In the genomic region with DNA sequence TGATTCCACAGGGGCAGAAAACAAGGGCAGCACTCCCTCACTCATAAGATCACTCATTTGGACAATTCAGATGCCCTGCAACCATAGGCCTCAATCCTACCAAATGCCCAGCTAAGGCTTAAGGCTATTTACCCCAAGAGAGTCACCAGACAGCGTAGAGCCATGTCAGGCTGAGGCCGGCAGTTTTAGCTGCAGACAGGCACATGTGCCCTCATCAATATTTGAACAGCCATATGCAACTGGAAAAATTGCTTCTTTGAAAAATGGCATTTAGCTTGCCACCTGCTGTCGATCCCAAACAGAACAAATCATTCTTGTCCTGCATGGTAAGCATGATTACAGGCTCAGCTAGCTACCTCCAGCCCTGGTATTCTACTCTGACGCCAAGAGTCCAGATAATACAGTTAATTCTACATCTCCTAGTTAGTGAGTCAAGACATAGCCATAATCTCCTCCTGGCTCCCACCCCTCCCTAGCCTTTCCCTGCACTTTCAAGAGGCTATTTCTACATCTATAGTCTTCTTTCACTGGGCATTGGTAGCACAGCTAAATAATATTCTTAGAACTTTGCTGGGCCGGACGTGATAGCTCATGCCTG, we compare ENCODE assay signal across 3 cellular contexts.
A peak's percentile ranks its signal among the peaks of the same experiment; 100 is the strongest.
TF ChIP-seq lines count a peak whose summit lies in the region.

No MANE protein-coding gene starts in this region.

TF ChIP-seq in SK-N-SH, 30 proteins besides CTCF, POLR2A, EP300 and RAD21:
- TF ChIP-seq, protein P1, sequence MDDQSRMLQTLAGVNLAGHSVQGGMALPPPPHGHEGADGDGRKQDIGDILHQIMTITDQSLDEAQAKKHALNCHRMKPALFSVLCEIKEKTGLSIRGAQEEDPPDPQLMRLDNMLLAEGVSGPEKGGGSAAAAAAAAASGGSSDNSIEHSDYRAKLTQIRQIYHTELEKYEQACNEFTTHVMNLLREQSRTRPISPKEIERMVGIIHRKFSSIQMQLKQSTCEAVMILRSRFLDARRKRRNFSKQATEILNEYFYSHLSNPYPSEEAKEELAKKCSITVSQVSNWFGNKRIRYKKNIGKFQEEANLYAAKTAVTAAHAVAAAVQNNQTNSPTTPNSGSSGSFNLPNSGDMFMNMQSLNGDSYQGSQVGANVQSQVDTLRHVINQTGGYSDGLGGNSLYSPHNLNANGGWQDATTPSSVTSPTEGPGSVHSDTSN (IDR thresholded peaks at IDR 0.05) = no peak
- TF ChIP-seq GABPA (IDR thresholded peaks at IDR 0.05; ENCODE audit: low read depth) (no peak), SMC3 (IDR thresholded peaks at IDR 0.05; ENCODE audit: low read depth, low read length) (no peak), EZH2phosphoT487 (IDR thresholded peaks at IDR 0.05; ENCODE audit: borderline replicate concordance, low read depth) (no peak), ELF1 (IDR thresholded peaks at IDR 0.05) (no peak)
- TF ChIP-seq, protein P2, sequence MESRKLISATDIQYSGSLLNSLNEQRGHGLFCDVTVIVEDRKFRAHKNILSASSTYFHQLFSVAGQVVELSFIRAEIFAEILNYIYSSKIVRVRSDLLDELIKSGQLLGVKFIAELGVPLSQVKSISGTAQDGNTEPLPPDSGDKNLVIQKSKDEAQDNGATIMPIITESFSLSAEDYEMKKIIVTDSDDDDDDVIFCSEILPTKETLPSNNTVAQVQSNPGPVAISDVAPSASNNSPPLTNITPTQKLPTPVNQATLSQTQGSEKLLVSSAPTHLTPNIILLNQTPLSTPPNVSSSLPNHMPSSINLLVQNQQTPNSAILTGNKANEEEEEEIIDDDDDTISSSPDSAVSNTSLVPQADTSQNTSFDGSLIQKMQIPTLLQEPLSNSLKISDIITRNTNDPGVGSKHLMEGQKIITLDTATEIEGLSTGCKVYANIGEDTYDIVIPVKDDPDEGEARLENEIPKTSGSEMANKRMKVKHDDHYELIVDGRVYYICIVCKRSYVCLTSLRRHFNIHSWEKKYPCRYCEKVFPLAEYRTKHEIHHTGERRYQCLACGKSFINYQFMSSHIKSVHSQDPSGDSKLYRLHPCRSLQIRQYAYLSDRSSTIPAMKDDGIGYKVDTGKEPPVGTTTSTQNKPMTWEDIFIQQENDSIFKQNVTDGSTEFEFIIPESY (IDR thresholded peaks at IDR 0.05; ENCODE audit: borderline replicate concordance, low read depth) = no peak
- TF ChIP-seq, protein P3, sequence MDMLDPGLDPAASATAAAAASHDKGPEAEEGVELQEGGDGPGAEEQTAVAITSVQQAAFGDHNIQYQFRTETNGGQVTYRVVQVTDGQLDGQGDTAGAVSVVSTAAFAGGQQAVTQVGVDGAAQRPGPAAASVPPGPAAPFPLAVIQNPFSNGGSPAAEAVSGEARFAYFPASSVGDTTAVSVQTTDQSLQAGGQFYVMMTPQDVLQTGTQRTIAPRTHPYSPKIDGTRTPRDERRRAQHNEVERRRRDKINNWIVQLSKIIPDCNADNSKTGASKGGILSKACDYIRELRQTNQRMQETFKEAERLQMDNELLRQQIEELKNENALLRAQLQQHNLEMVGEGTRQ (IDR thresholded peaks at IDR 0.05; ENCODE audit: borderline replicate concordance, low read depth, low read length) = no peak

TF ChIP-seq in SK-N-SH treated with all-trans-retinoic acid at 6 μM for 48 hours, 23 proteins besides CTCF, POLR2A, EP300 and RAD21:
- TF ChIP-seq, protein P4, sequence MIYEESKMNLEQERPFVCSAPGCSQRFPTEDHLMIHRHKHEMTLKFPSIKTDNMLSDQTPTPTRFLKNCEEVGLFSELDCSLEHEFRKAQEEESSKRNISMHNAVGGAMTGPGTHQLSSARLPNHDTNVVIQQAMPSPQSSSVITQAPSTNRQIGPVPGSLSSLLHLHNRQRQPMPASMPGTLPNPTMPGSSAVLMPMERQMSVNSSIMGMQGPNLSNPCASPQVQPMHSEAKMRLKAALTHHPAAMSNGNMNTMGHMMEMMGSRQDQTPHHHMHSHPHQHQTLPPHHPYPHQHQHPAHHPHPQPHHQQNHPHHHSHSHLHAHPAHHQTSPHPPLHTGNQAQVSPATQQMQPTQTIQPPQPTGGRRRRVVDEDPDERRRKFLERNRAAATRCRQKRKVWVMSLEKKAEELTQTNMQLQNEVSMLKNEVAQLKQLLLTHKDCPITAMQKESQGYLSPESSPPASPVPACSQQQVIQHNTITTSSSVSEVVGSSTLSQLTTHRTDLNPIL (CRISPR knock-in tag; IDR thresholded peaks at IDR 0.05; ENCODE audit: low read depth) = no peak
- TF ChIP-seq, protein P5, sequence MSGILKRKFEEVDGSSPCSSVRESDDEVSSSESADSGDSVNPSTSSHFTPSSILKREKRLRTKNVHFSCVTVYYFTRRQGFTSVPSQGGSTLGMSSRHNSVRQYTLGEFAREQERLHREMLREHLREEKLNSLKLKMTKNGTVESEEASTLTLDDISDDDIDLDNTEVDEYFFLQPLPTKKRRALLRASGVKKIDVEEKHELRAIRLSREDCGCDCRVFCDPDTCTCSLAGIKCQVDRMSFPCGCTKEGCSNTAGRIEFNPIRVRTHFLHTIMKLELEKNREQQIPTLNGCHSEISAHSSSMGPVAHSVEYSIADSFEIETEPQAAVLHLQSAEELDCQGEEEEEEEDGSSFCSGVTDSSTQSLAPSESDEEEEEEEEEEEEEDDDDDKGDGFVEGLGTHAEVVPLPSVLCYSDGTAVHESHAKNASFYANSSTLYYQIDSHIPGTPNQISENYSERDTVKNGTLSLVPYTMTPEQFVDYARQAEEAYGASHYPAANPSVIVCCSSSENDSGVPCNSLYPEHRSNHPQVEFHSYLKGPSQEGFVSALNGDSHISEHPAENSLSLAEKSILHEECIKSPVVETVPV (CRISPR knock-in tag; IDR thresholded peaks at IDR 0.05) = no peak
- TF ChIP-seq TOX (CRISPR knock-in tag; IDR thresholded peaks at IDR 0.05; ENCODE audit: borderline replicate concordance) = no peak
- no peak for TF ChIP-seq ZNF565 (CRISPR knock-in tag; conservative IDR thresholded peaks at IDR 0.05; ENCODE audit: low read depth)
- no peak for TF ChIP-seq PPARA (CRISPR knock-in tag; IDR thresholded peaks at IDR 0.05; ENCODE audit: borderline replicate concordance)
- TF ChIP-seq TCF4 (CRISPR knock-in tag; IDR thresholded peaks at IDR 0.05; ENCODE audit: borderline replicate concordance) = no peak
- no peak for TF ChIP-seq RARB (CRISPR knock-in tag; IDR thresholded peaks at IDR 0.05)
- TF ChIP-seq ZC3H10 (CRISPR knock-in tag; IDR thresholded peaks at IDR 0.05) = no peak

TF ChIP-seq in K562, 482 proteins besides CTCF, POLR2A, EP300 and RAD21 (continues in another document):
- TF ChIP-seq, protein P6, sequence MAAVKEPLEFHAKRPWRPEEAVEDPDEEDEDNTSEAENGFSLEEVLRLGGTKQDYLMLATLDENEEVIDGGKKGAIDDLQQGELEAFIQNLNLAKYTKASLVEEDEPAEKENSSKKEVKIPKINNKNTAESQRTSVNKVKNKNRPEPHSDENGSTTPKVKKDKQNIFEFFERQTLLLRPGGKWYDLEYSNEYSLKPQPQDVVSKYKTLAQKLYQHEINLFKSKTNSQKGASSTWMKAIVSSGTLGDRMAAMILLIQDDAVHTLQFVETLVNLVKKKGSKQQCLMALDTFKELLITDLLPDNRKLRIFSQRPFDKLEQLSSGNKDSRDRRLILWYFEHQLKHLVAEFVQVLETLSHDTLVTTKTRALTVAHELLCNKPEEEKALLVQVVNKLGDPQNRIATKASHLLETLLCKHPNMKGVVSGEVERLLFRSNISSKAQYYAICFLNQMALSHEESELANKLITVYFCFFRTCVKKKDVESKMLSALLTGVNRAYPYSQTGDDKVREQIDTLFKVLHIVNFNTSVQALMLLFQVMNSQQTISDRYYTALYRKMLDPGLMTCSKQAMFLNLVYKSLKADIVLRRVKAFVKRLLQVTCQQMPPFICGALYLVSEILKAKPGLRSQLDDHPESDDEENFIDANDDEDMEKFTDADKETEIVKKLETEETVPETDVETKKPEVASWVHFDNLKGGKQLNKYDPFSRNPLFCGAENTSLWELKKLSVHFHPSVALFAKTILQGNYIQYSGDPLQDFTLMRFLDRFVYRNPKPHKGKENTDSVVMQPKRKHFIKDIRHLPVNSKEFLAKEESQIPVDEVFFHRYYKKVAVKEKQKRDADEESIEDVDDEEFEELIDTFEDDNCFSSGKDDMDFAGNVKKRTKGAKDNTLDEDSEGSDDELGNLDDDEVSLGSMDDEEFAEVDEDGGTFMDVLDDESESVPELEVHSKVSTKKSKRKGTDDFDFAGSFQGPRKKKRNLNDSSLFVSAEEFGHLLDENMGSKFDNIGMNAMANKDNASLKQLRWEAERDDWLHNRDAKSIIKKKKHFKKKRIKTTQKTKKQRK (IDR thresholded peaks at IDR 0.05; ENCODE audit: borderline replicate concordance, low read depth, low read length) = no peak
- peak; percentile 24 for TF ChIP-seq WHSC1 (IDR thresholded peaks at IDR 0.05; ENCODE audit: low read length)
- no peak for TF ChIP-seq CBFA2T3 (IDR thresholded peaks at IDR 0.05)
- TF ChIP-seq, protein P7, sequence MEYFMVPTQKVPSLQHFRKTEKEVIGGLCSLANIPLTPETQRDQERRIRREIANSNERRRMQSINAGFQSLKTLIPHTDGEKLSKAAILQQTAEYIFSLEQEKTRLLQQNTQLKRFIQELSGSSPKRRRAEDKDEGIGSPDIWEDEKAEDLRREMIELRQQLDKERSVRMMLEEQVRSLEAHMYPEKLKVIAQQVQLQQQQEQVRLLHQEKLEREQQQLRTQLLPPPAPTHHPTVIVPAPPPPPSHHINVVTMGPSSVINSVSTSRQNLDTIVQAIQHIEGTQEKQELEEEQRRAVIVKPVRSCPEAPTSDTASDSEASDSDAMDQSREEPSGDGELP (CRISPR knock-in tag; IDR thresholded peaks at IDR 0.05; ENCODE audit: borderline replicate concordance) = no peak
- TF ChIP-seq, protein P8, sequence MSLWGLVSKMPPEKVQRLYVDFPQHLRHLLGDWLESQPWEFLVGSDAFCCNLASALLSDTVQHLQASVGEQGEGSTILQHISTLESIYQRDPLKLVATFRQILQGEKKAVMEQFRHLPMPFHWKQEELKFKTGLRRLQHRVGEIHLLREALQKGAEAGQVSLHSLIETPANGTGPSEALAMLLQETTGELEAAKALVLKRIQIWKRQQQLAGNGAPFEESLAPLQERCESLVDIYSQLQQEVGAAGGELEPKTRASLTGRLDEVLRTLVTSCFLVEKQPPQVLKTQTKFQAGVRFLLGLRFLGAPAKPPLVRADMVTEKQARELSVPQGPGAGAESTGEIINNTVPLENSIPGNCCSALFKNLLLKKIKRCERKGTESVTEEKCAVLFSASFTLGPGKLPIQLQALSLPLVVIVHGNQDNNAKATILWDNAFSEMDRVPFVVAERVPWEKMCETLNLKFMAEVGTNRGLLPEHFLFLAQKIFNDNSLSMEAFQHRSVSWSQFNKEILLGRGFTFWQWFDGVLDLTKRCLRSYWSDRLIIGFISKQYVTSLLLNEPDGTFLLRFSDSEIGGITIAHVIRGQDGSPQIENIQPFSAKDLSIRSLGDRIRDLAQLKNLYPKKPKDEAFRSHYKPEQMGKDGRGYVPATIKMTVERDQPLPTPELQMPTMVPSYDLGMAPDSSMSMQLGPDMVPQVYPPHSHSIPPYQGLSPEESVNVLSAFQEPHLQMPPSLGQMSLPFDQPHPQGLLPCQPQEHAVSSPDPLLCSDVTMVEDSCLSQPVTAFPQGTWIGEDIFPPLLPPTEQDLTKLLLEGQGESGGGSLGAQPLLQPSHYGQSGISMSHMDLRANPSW (CRISPR knock-in tag; IDR thresholded peaks at IDR 0.05) = no peak
- TF ChIP-seq YY1 (IDR thresholded peaks at IDR 0.05; ENCODE audit: borderline replicate concordance in 1 of 3, control insufficient read depth in 1 of 3, extremely low read depth in 1 of 3, insufficient read depth in 3 of 3, insufficient read length in 1 of 3, insufficient replicate concordance in 2 of 3, low read depth in 1 of 3, low read length in 2 of 3) = no peak
- TF ChIP-seq ZNF583 (CRISPR knock-in tag; IDR thresholded peaks at IDR 0.05) = no peak
- TF ChIP-seq ZNF316 (IDR thresholded peaks at IDR 0.05) = no peak
- TF ChIP-seq, protein P9, sequence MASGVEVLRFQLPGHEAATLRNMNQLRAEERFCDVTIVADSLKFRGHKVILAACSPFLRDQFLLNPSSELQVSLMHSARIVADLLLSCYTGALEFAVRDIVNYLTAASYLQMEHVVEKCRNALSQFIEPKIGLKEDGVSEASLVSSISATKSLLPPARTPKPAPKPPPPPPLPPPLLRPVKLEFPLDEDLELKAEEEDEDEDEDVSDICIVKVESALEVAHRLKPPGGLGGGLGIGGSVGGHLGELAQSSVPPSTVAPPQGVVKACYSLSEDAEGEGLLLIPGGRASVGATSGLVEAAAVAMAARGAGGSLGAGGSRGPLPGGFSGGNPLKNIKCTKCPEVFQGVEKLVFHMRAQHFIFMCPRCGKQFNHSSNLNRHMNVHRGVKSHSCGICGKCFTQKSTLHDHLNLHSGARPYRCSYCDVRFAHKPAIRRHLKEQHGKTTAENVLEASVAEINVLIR (CRISPR knock-in tag; IDR thresholded peaks at IDR 0.05) = no peak
- TF ChIP-seq, protein P10, sequence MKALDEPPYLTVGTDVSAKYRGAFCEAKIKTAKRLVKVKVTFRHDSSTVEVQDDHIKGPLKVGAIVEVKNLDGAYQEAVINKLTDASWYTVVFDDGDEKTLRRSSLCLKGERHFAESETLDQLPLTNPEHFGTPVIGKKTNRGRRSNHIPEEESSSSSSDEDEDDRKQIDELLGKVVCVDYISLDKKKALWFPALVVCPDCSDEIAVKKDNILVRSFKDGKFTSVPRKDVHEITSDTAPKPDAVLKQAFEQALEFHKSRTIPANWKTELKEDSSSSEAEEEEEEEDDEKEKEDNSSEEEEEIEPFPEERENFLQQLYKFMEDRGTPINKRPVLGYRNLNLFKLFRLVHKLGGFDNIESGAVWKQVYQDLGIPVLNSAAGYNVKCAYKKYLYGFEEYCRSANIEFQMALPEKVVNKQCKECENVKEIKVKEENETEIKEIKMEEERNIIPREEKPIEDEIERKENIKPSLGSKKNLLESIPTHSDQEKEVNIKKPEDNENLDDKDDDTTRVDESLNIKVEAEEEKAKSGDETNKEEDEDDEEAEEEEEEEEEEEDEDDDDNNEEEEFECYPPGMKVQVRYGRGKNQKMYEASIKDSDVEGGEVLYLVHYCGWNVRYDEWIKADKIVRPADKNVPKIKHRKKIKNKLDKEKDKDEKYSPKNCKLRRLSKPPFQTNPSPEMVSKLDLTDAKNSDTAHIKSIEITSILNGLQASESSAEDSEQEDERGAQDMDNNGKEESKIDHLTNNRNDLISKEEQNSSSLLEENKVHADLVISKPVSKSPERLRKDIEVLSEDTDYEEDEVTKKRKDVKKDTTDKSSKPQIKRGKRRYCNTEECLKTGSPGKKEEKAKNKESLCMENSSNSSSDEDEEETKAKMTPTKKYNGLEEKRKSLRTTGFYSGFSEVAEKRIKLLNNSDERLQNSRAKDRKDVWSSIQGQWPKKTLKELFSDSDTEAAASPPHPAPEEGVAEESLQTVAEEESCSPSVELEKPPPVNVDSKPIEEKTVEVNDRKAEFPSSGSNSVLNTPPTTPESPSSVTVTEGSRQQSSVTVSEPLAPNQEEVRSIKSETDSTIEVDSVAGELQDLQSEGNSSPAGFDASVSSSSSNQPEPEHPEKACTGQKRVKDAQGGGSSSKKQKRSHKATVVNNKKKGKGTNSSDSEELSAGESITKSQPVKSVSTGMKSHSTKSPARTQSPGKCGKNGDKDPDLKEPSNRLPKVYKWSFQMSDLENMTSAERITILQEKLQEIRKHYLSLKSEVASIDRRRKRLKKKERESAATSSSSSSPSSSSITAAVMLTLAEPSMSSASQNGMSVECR (CRISPR knock-in tag; IDR thresholded peaks at IDR 0.05) = no peak
- TF ChIP-seq, protein P11, sequence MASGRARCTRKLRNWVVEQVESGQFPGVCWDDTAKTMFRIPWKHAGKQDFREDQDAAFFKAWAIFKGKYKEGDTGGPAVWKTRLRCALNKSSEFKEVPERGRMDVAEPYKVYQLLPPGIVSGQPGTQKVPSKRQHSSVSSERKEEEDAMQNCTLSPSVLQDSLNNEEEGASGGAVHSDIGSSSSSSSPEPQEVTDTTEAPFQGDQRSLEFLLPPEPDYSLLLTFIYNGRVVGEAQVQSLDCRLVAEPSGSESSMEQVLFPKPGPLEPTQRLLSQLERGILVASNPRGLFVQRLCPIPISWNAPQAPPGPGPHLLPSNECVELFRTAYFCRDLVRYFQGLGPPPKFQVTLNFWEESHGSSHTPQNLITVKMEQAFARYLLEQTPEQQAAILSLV (tag; IDR thresholded peaks at IDR 0.05) = no peak
- TF ChIP-seq STAG1 (CRISPR knock-in tag; IDR thresholded peaks at IDR 0.05; ENCODE audit: borderline replicate concordance) = no peak
- no peak for TF ChIP-seq ZNF780A (CRISPR knock-in tag; IDR thresholded peaks at IDR 0.05)
- peak; percentile 39 for TF ChIP-seq RBBP5 (IDR thresholded peaks at IDR 0.05; ENCODE audit: borderline replicate concordance, insufficient read depth, low read length, poor library complexity, severe bottlenecking)
